1 cellular context compared by ENCODE assay signal in genomic region chr9:89756891-89757537, GRCh38.
TF ChIP-seq lines count a peak whose summit lies in the region.

No MANE protein-coding gene starts in this region.

TF ChIP-seq in GM23338, 12 proteins besides CTCF, POLR2A, EP300 and RAD21 (continued from another document):
- TF ChIP-seq ZNF462 (CRISPR knock-in tag; IDR thresholded peaks at IDR 0.05) (no peak), NANOG (IDR thresholded peaks at IDR 0.05; ENCODE audit: borderline replicate concordance) (no peak), ZNF114 (CRISPR knock-in tag; IDR thresholded peaks at IDR 0.05) (no peak), JUNB (IDR thresholded peaks at IDR 0.05; ENCODE audit: unreplicated experiment) (no peak)
